In the genomic region with DNA sequence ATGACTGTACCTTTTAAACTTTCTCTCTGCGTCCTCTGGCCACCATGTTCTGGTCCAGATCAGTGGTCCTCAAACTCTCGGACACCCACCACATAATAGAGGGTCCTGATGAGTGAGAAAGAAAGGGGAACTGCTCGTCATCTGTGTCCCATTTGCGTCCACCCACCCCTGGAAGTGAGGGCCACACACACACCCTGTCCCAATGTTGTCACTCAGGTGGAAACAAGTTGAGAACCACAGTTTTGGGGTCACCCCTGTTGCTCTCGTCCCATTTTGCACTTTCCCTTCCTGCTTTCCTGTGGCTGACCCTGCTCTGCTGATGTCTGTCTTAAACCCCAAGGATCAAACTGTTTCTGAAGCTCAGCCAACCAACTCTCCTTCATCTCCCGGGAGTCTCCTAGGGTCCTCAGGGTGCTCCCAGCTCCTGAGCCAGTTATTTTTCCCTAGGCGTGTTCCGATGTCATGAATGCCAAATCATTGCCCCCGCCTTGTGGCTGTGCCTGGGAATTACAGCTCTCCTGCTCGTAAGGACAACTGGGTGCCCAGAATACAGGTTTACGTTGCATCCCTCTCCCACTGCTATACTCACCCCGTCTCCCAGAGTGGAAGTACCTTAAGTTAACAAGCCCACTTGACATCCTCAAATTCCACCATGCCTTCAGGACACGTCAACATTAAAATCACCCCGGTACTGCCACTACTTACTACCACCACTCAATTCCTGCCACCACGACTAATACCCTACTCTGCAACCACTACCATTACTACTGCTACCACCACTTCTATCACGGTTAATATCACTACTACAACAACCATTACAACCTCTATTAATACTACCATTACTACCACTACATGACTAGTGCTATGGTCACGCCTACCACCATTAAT, we compare ENCODE assay signal across 8 cellular contexts. TPM values are rescaled to one million over a fixed set of nuclear protein-coding genes. Genes with fewer than 3 reads are reported as not detected.
A peak's percentile ranks its signal among the peaks of the same experiment; 100 is the strongest.
DNase-seq lines count a peak whose midpoint lies in the region; ATAC-seq, FAIRE-seq and TF ChIP-seq lines count a peak whose summit lies in the region.

No MANE protein-coding gene starts in this region.

- no peaks in the 10 kb centered on the region for H4K20me1 ChIP-seq in mammary epithelial cell (ENCODE audit: insufficient read depth, low read length)
- no peaks in the 10 kb centered on the region for H4K20me1 ChIP-seq in HepG2 (ENCODE audit: insufficient read depth, low read length)

- BruUV-seq in mammary epithelial cell (replicated peaks; lab: Mats Ljungman, UMichigan) (no TSS peak), HepG2 (replicated peaks; lab: Mats Ljungman, UMichigan) (no TSS peak)

- H3K9ac ChIP-seq in mammary epithelial cell (ENCODE audit: insufficient read depth, low read length) (no peak overlapping the region), HepG2 (ENCODE audit: insufficient read depth, low read depth, low read length) (no peak overlapping the region)

- dilution Hi-C loops in mammary epithelial cell (cut with HindIII; ENCODE audit: low sequenced_read_pairs), result no loop called here

- TF ChIP-seq EP300 in HepG2 (IDR thresholded peaks at IDR 0.05; ENCODE audit: low read depth in 2 of 2, low read length in 2 of 2), result no peak
- TF ChIP-seq EP300 in HepG2 (CRISPR knock-in tag; IDR thresholded peaks at IDR 0.05; ENCODE audit: borderline replicate concordance), result no peak
- no peak for TF ChIP-seq EP300 in transverse colon (IDR thresholded peaks at IDR 0.05; ENCODE audit: low read depth)

- ATAC-seq in HepG2 (peak; percentile 81), HG02571 (IDR thresholded peaks at IDR 0.05; ENCODE audit: unreplicated experiment) (no peak), GM18873 (IDR thresholded peaks at IDR 0.05; ENCODE audit: low FRiP score, unreplicated experiment) (no peak)

- H3K4me2 ChIP-seq in mammary epithelial cell (ENCODE audit: insufficient read depth, low read depth, low read length) (no peak overlapping the region), HepG2 (ENCODE audit: low read depth, low read length) (no peak overlapping the region)

- H3K27me3 ChIP-seq in mammary epithelial cell (ENCODE audit: insufficient read depth, low read length) (no peaks in the 10 kb centered on the region), HepG2 (ENCODE audit: control insufficient read depth in 1 of 2, insufficient read depth in 2 of 2, low read length in 2 of 2) (peaks cover 0 to 4% of the 10 kb centered on the region in 2 experiments; a peak in 3 of 5 replicates), transverse colon (no peaks in the 10 kb centered on the region)

- H3K27ac ChIP-seq in mammary epithelial cell (ENCODE audit: insufficient read depth, low read depth, low read length), result no peak overlapping the region
- no peak overlapping the region for H3K27ac ChIP-seq in HepG2 (ENCODE audit: extremely low read length, insufficient read depth, low read length)
- H3K27ac ChIP-seq in transverse colon, result no peak overlapping the region

- TF ChIP-seq POLR2A in HepG2 (IDR thresholded peaks at IDR 0.05; ENCODE audit: insufficient read depth in 1 of 2, low read depth in 2 of 2, low read length in 2 of 2) (no peak), transverse colon (IDR thresholded peaks at IDR 0.05) (no peak)

- 34% methylated on average over 17 of the region's 17 CpGs for WGBS in mammary epithelial cell (ENCODE audit: low coverage, missing lambda C conversion rate)
- WGBS in HepG2 (ENCODE audit: low lambda C conversion rate), result 25% methylated on average over 17 of the region's 17 CpGs
- WGBS in transverse colon (ENCODE audit: low coverage in 1 of 2), 2 donors, result 52 to 68% methylated on average over 4 to 17 of the region's 17 CpGs

- H2AFZ ChIP-seq in mammary epithelial cell (ENCODE audit: low read depth, low read length), result no peak overlapping the region
- H2AFZ ChIP-seq in HepG2 (ENCODE audit: low read length), result no peak overlapping the region

- CTCF ChIA-PET in mammary epithelial cell (lab: Charles Lee; ENCODE audit: low non-redundant PET) (interaction anchor here (0.5 to 0.9 kb wide), 3 partner anchors 10 to 122 kb away, joined by 3 to 23 read pairs (median 6); no protein-coding TSS in a partner anchor), HepG2 (lab: Yijun Ruan, JAX; ENCODE audit: low intra/inter-chr PET ratio, low total read pairs) (interaction anchor here (1.1 to 1.8 kb wide), 3 partner anchors 69 to 120 kb away, joined by 3 to 16 read pairs (median 9); no protein-coding TSS in a partner anchor)

- H3K36me3 ChIP-seq in mammary epithelial cell (ENCODE audit: insufficient read depth, low read length), result no peaks in the 10 kb centered on the region
- H3K36me3 ChIP-seq in HepG2 (replicated peaks in 1 of 2; ENCODE audit: control insufficient read depth in 1 of 2, insufficient read depth in 2 of 2, low read length in 2 of 2), result no peaks in the 10 kb centered on the region
- H3K36me3 ChIP-seq in transverse colon, result no peaks in the 10 kb centered on the region

- no peaks in the 10 kb centered on the region for H3K79me2 ChIP-seq in mammary epithelial cell (ENCODE audit: insufficient read depth, low read length)
- H3K79me2 ChIP-seq in HepG2 (ENCODE audit: insufficient read depth, low read length), result no peaks in the 10 kb centered on the region

- H3K4me1 ChIP-seq in mammary epithelial cell (ENCODE audit: insufficient read depth, low read length) (no peaks in the 10 kb centered on the region), HepG2 (ENCODE audit: insufficient read depth, low read length) (peaks cover 54% of the 10 kb centered on the region), transverse colon (peaks cover 0 to 4% (median 0%) of the 10 kb centered on the region in 4 donors)

- FAIRE-seq in HepG2 (lab: Jason Lieb, UNC), result no peak

- H3K4me3 ChIP-seq in mammary epithelial cell (replicated peaks in 1 of 3; ENCODE audit: insufficient read depth in 1 of 3, low read depth in 2 of 3, low read length in 3 of 3) (no peak overlapping the region), HepG2 (replicated peaks in 1 of 3; ENCODE audit: insufficient read depth in 1 of 3, low read depth in 2 of 3, low read length in 3 of 3) (no peak overlapping the region), transverse colon (no peak overlapping the region)

- DNase-seq in DMS53 (lab: John Stamatoyannopoulos, UW) (peak; percentile 69), KBM-7 (peak; percentile 44), RPMI8226 (peak; percentile 60), mammary epithelial cell (peak; percentile 49), HepG2 (ENCODE audit: low spot score) (peak; percentile 61), transverse colon (peak; percentile 83)

- in situ Hi-C loops in KBM-7 (cut with MboI; ENCODE audit: low pct_unique_long_range_greater_than_20kb, low sequenced_read_pairs) (no loop called here), mammary epithelial cell (cut with MboI; ENCODE audit: low sequenced_read_pairs in 2 of 2) (loop anchor here in 1 of 2 donors (10.0 kb wide), 1 partner anchor 126 kb away; the partner anchor contains the start of gene DDX52), HepG2 (cut with HindIII; ENCODE audit: extremely low pct_ligation_motif_present, low pct_unique_long_range_greater_than_20kb) (no loop called here), transverse colon (cut with MboI; ENCODE audit: low pct_ligation_motif_present in 1 of 4, low pct_unique_long_range_greater_than_20kb in 1 of 4, low sequenced_read_pairs in 3 of 4) (no loop called here)

- POLR2A ChIA-PET in HepG2 (lab: Yijun Ruan, JAX), result interaction anchor here (1.1 to 2.7 kb wide), 5 partner anchors 25 to 162 kb away, joined by 6 to 12 read pairs (median 11); partner anchors contain the start of genes HNF1B and SYNRG

- peak; percentile 86 for TF ChIP-seq RAD21 in HepG2 (CRISPR knock-in tag; IDR thresholded peaks at IDR 0.05)

- no peaks in the 10 kb centered on the region for H3K9me3 ChIP-seq in mammary epithelial cell (replicated peaks; ENCODE audit: insufficient read depth, low read length)
- 0 out of 2 replicates have a peak, but pooled peaks cover 7% of the 10 kb centered on the region for H3K9me3 ChIP-seq in HepG2 (ENCODE audit: low read length)
- H3K9me3 ChIP-seq in transverse colon, result no peaks in the 10 kb centered on the region

- intact Hi-C loops in mammary epithelial cell (cut with micrococcal nuclease), result loop anchor here (1.0 kb wide), 3 partner anchors 69 to 244 kb away; no protein-coding TSS in a partner anchor
- intact Hi-C loops in HepG2 (cut with micrococcal nuclease; ENCODE audit: unreplicated experiment), result loop anchor here (1.0 to 10.0 kb wide), 3 partner anchors 70 to 246 kb away; no protein-coding TSS in a partner anchor
- intact Hi-C loops in transverse colon (cut with DNase I; ENCODE audit: low total_unique reads), result no loop called here

- TF ChIP-seq CTCF in mammary epithelial cell (conservative IDR thresholded peaks at IDR 0.05 in 1 of 2, IDR thresholded peaks at IDR 0.05 in 1 of 2; ENCODE audit: extremely low read depth in 1 of 2, insufficient read depth in 1 of 2, low read depth in 1 of 2, low read length in 2 of 2) (peak; percentile 78 to 91), HepG2 (CRISPR knock-in tag; IDR thresholded peaks at IDR 0.05) (peak; percentile 95), transverse colon (IDR thresholded peaks at IDR 0.05) (peak; percentile 52 to 80 (median 71))

RNA-seq across cellular contexts. Expression of gene HNF1B, which starts 26.0 kb away (rescaled TPM):
- total RNA-seq in mammary epithelial cell (not detected), HepG2 (2016; rRNA removed; fragmentation: Illumina TruSeq; extraction: Trizol) (1.8 and 1.9 TPM in 2 replicates), transverse colon (10 to 100 TPM; 22.7 to 35.2 (median 24.9) TPM)
- polyA plus RNA-seq in mammary epithelial cell (not detected), HepG2 (2011; rRNA removed) (4.3 and 5.3 TPM in 2 replicates)
- not detected for polyA minus RNA-seq in mammary epithelial cell
- 0.71 TPM in 2 replicates for total RNA-seq in HepG2 (2016; cell fraction: cytosol; rRNA removed; fragmentation: Illumina TruSeq; extraction: Trizol; ENCODE audit: low read depth)
- total RNA-seq in HepG2 (2016; cell fraction: insoluble cytoplasmic fraction; rRNA removed; fragmentation: Illumina TruSeq; extraction: Trizol), result 1.8 and 2.1 TPM in 2 replicates
- 1.4 and 1.5 TPM in 2 replicates for total RNA-seq in HepG2 (2016; cell fraction: membrane; rRNA removed; fragmentation: Illumina TruSeq; extraction: Trizol)
- total RNA-seq in HepG2 (2016; cell fraction: nucleus; rRNA removed; fragmentation: Illumina TruSeq; extraction: Trizol), result 2.8 and 3.7 TPM in 2 replicates
- polyA plus RNA-seq in HepG2 (2011; cell fraction: cytosol; rRNA removed), result 4.9 and 7.0 TPM in 2 replicates
- polyA plus RNA-seq in HepG2 (2011; cell fraction: nucleus; rRNA removed), result 6.6 and 9.3 TPM in 2 replicates
- polyA plus RNA-seq in HepG2 (2012), result 6.9 and 8.5 TPM in 2 replicates
- 0.77 and 0.84 TPM in 2 replicates for polyA plus RNA-seq in HepG2 (2016; cell fraction: cytosol; fragmentation: Illumina TruSeq; extraction: Trizol; ENCODE audit: low read depth)
- polyA plus RNA-seq in HepG2 (2016; cell fraction: insoluble cytoplasmic fraction; fragmentation: Illumina TruSeq; extraction: Trizol; ENCODE audit: low read depth), result 3.8 and 5.8 TPM in 2 replicates
- 2.1 and 2.2 TPM in 2 replicates for polyA plus RNA-seq in HepG2 (2016; cell fraction: membrane; fragmentation: Illumina TruSeq; extraction: Trizol; ENCODE audit: low read depth)
- polyA plus RNA-seq in HepG2 (2016; cell fraction: nucleus; fragmentation: Illumina TruSeq; extraction: Trizol; ENCODE audit: insufficient read depth, low read depth), result 7.4 and 7.8 TPM in 2 replicates
- polyA minus RNA-seq in HepG2 (2011; rRNA and poly(A)+ RNA removed; ENCODE audit: low replicate concordance), result 10.9 TPM in 1 of 2 replicates, not detected in the other
- polyA minus RNA-seq in HepG2 (2011; cell fraction: cytosol; rRNA and poly(A)+ RNA removed), result 3.4 and 5.0 TPM in 2 replicates
- 8.7 and 9.5 TPM in 2 replicates for polyA minus RNA-seq in HepG2 (2011; cell fraction: nucleus; rRNA and poly(A)+ RNA removed)
